28 cellular contexts compared by ENCODE assay signal in genomic region chr4:146632770-146633470, GRCh38. TPM values are rescaled to one million over a fixed set of nuclear protein-coding genes. Genes with fewer than 3 reads are reported as not detected.
"Had no signal": no experiment of that assay in that cellular context is flagged by ENCODE, and none has a peak within 500 bp of the region (broad histone marks: within the 10 kb centered on the region; RNA-seq: fewer than 3 reads in every experiment).

No MANE protein-coding gene starts in this region.

- H3K36me3 Mint-ChIP-seq: activated naive CD8-positive, alpha-beta T cell; brain had no signal

- H3K36me3 ChIP-seq: MG63, Peyer's patch, SJSA1 had no signal

- H3K27ac ChIP-seq: Peyer's patch, RWPE1, SJSA1 had no signal

- H3K4me3 Mint-ChIP-seq: activated CD4-positive, alpha-beta memory T cell treated with anti-CD3 and anti-CD28 coated beads, Interleukin-2, amount 10 ng/mL, durations not matched to agents 7 days and 5 days; activated CD4-positive, alpha-beta T cell treated with anti-CD3 and anti-CD28 coated beads for 36 hours; activated naive CD4-positive, alpha-beta T cell treated with anti-CD3 and anti-CD28 coated beads for 36 hours; activated naive CD8-positive, alpha-beta T cell; activated T-helper 17 cell treated with anti-CD3 and anti-CD28 coated beads, Interleukin-2, amount 50 U/mL, for 72 hours; central memory CD8-positive, alpha-beta T cell; T-helper 1 cell treated with Interleukin-12 subunit alpha and Interleukin-12 subunit beta and Interleukin-4 antibody, amounts not matched to agents 30 μg/mL and 1 μg/mL, for 36 hours had no signal

- DNase-seq: activated CD4-positive, alpha-beta memory T cell treated with anti-CD3 and anti-CD28 coated beads, Interleukin-2, amount 10 ng/mL, durations not matched to agents 7 days and 5 days; activated CD4-positive, alpha-beta T cell treated with anti-CD3 and anti-CD28 coated beads for 36 hours; activated CD4-positive, alpha-beta T cell treated with anti-CD3 and anti-CD28 coated beads, Interleukin-2, amount 50 U/mL, for 1 hour; activated CD4-positive, CD25-positive, alpha-beta regulatory T cell; activated gamma-delta T cell; activated naive CD4-positive, alpha-beta T cell treated with anti-CD3 and anti-CD28 coated beads for 36 hours; activated T-cell treated with anti-CD3 and anti-CD28 coated beads for 4 hours; activated T-cell treated with anti-CD3 and anti-CD28 coated beads, Interleukin-2, amount 50 U/mL, for 48 hours; amygdala; MG63; MV-4-11; NCI-H1092 treated with DMSO at 0.1 percent for 48 hours; NCI-H1417 treated with DMSO at 0.1 percent for 48 hours; NCI-H1694 treated with DMSO at 0.1 percent for 48 hours; NCI-H2029 treated with DMSO at 0.1 percent for 48 hours; NCI-H510A treated with DMSO at 0.1 percent for 48 hours; Peyer's patch; Right ventricle myocardium superior; T1000 had no signal

- H3K27ac Mint-ChIP-seq: activated CD4-positive, alpha-beta memory T cell treated with anti-CD3 and anti-CD28 coated beads, Interleukin-2, amount 10 ng/mL, durations not matched to agents 7 days and 5 days; activated CD4-positive, alpha-beta T cell treated with anti-CD3 and anti-CD28 coated beads for 36 hours; activated naive CD4-positive, alpha-beta T cell treated with anti-CD3 and anti-CD28 coated beads for 36 hours; activated naive CD8-positive, alpha-beta T cell; activated T-helper 17 cell treated with anti-CD3 and anti-CD28 coated beads, Interleukin-2, amount 50 U/mL, for 72 hours; brain; T-helper 1 cell treated with Interleukin-12 subunit alpha and Interleukin-12 subunit beta and Interleukin-4 antibody, amounts not matched to agents 30 μg/mL and 1 μg/mL, for 36 hours had no signal

- H3K9me3 ChIP-seq: MG63, Peyer's patch, SJSA1 had no signal

- H3K4me3 ChIP-seq: MG63, Peyer's patch, SJSA1 had no signal

- H3K9me3 Mint-ChIP-seq: activated CD4-positive, alpha-beta memory T cell treated with anti-CD3 and anti-CD28 coated beads, Interleukin-2, amount 10 ng/mL, durations not matched to agents 7 days and 5 days; activated naive CD4-positive, alpha-beta T cell treated with anti-CD3 and anti-CD28 coated beads for 36 hours; activated T-helper 17 cell treated with anti-CD3 and anti-CD28 coated beads, Interleukin-2, amount 50 U/mL, for 72 hours had no signal

- ATAC-seq: activated CD4-positive, alpha-beta T cell treated with anti-CD3 and anti-CD28 coated beads for 36 hours; activated T-helper 17 cell treated with anti-CD3 and anti-CD28 coated beads, Interleukin-2, amount 50 U/mL, for 72 hours had no signal

- H3K4me1 ChIP-seq: SJSA1 had no signal

RNA-seq across cellular contexts. Expression of gene POU4F2, which starts 5.8 kb away (rescaled TPM):
- total RNA-seq: activated CD4-positive, alpha-beta memory T cell treated with anti-CD3 and anti-CD28 coated beads, Interleukin-2, amount 10 ng/mL, durations not matched to agents 7 days and 5 days; activated CD4-positive, alpha-beta T cell treated with anti-CD3 and anti-CD28 coated beads for 36 hours; activated CD8-positive, alpha-beta memory T cell treated with anti-CD3 and anti-CD28 coated beads for 36 hours; activated naive CD4-positive, alpha-beta T cell treated with anti-CD3 and anti-CD28 coated beads for 36 hours; activated T-helper 17 cell treated with anti-CD3 and anti-CD28 coated beads, Interleukin-2, amount 50 U/mL, for 72 hours; astrocyte; Peyer's patch; Right ventricle myocardium superior; SJSA1 had no signal
